7 cellular contexts compared by ENCODE assay signal in genomic region chr11:78563090-78563489, GRCh38. TPM values are rescaled to one million over a fixed set of nuclear protein-coding genes. Genes with fewer than 3 reads are reported as not detected.
DNase-seq lines count a peak whose midpoint lies in the region; ATAC-seq and TF ChIP-seq lines count a peak whose summit lies in the region.
"Not testable (repeated sequence)": the region's sequence is repeated elsewhere in the genome, so short reads cannot be mapped to it uniquely, and the experiment has no call there.

No MANE protein-coding gene starts in this region.

- not testable (repeated sequence) for H3K27me3 ChIP-seq in DND-41 (ENCODE audit: insufficient read depth, low read length, poor library complexity); PC-9 (ENCODE audit: insufficient read depth, low read depth); left lung; osteoblast (ENCODE audit: insufficient read depth, low read length); thoracic aorta (replicated peaks; ENCODE audit: insufficient read depth)

- intact Hi-C loops in PC-9 (cut with micrococcal nuclease; ENCODE audit: unreplicated experiment): loop anchor here (5.0 kb wide), 2 partner anchors 516 to 741 kb away; partner anchors contain the start of genes AAMDC and RSF1
- intact Hi-C loops in left lung (cut with DNase I): loop anchor here in 1 of 2 donors (10.0 kb wide), 2 partner anchors 148 to 338 kb away; partner anchors contain the start of gene GAB2

- H3K27ac Mint-ChIP-seq in chondrocyte (ENCODE audit: unreplicated experiment): peak overlapping the region; percentile 93

- ATAC-seq in DND-41 (ENCODE audit: insufficient read depth, low read depth); left lung; thoracic aorta (ENCODE audit: insufficient number of reproducible peaks, low FRiP score, low read depth): not testable (repeated sequence)

- H3K27ac ChIP-seq in DND-41 (ENCODE audit: low read length): peak overlapping the region; percentile 79
- peak overlapping the region; percentile 2; the same call in 1 of the 2 replicates for H3K27ac ChIP-seq in PC-9
- peak overlapping the region; percentile 88; the same call in 1 of the 2 replicates for H3K27ac ChIP-seq in VCaP
- peak overlapping the region; percentile 75 to 79 for H3K27ac ChIP-seq in left lung
- peak overlapping the region; percentile 89 for H3K27ac ChIP-seq in osteoblast (ENCODE audit: low read depth, low read length)
- H3K27ac ChIP-seq in thoracic aorta: peak overlapping the region; percentile 62 to 68

- H3K27me3 Mint-ChIP-seq in chondrocyte (ENCODE audit: low read depth): not testable (repeated sequence)

- H4K20me1 ChIP-seq in DND-41 (ENCODE audit: insufficient read depth, low read length); PC-9 (ENCODE audit: insufficient read depth); osteoblast (ENCODE audit: insufficient read depth, low read length): not testable (repeated sequence)

- H3K36me3 ChIP-seq in DND-41 (ENCODE audit: insufficient read depth, low read length) (peaks cover 66% of the 10 kb centered on the region), left lung (peaks cover 0 to 22% of the 10 kb centered on the region in 2 donors), osteoblast (ENCODE audit: insufficient read depth, low read length) (peaks cover 16% of the 10 kb centered on the region)
- H3K36me3 ChIP-seq in PC-9 (ENCODE audit: low read depth); thoracic aorta: not testable (repeated sequence)

- TF ChIP-seq CTCF in DND-41 (IDR thresholded peaks at IDR 0.05; ENCODE audit: borderline replicate concordance, extremely low read depth, low read length, poor library complexity, severe bottlenecking); PC-9 (conservative IDR thresholded peaks at IDR 0.05); VCaP (conservative IDR thresholded peaks at IDR 0.05); chondrocyte (IDR thresholded peaks at IDR 0.05); left lung (IDR thresholded peaks at IDR 0.05); osteoblast (IDR thresholded peaks at IDR 0.05; ENCODE audit: extremely low read depth, low read depth, low read length); thoracic aorta (IDR thresholded peaks at IDR 0.05): not testable (repeated sequence)

- not testable (repeated sequence) for DNase-seq in DND-41; PC-9; chondrocyte (ENCODE audit: low spot score); left lung; osteoblast (ENCODE audit: insufficient read length, low spot score, missing footprints); thoracic aorta (ENCODE audit: low spot score)

- H3F3A ChIP-seq in PC-9 (ENCODE audit: insufficient read depth, low read depth): not testable (repeated sequence)

- POLR2A ChIA-PET in PC-9 (lab: Charles Lee; ENCODE audit: unreplicated experiment): not testable (repeated sequence)

- not testable (repeated sequence) for H3K9me2 ChIP-seq in PC-9 (ENCODE audit: insufficient read depth)

- H3K9me3 ChIP-seq in DND-41 (ENCODE audit: insufficient read depth, low read length, severe bottlenecking); PC-9 (ENCODE audit: insufficient read depth, low read depth); left lung; osteoblast (ENCODE audit: low read depth, low read length); thoracic aorta: not testable (repeated sequence)

- H3K4me2 ChIP-seq in DND-41 (ENCODE audit: insufficient read depth, low read length) (0 out of 2 replicates have a peak overlapping the region, but pooled peaks have one; percentile 2), osteoblast (ENCODE audit: insufficient read depth, low read length) (peak overlapping the region; percentile 74)
- H3K4me2 ChIP-seq in PC-9: not testable (repeated sequence)

- H3K4me1 Mint-ChIP-seq in chondrocyte (ENCODE audit: low read depth): peaks cover 37% of the 10 kb centered on the region

- H2AFZ ChIP-seq in DND-41 (ENCODE audit: low read depth, low read length); PC-9; osteoblast (ENCODE audit: low read length): not testable (repeated sequence)

- H3K4me3 ChIP-seq in DND-41 (ENCODE audit: low read depth in 1 of 2, low read length in 2 of 2); PC-9; left lung; osteoblast (ENCODE audit: insufficient read depth, low read length); thoracic aorta: not testable (repeated sequence)

- not testable (repeated sequence) for BruUV-seq in PC-9 (replicated peaks; lab: Mats Ljungman, UMichigan)

- H3K79me2 ChIP-seq in DND-41 (ENCODE audit: insufficient read depth, low read length): peaks cover 65% of the 10 kb centered on the region
- H3K79me2 ChIP-seq in PC-9 (ENCODE audit: low read depth): peaks cover 12% of the 10 kb centered on the region; the same call in 1 of the 2 replicates
- not testable (repeated sequence) for H3K79me2 ChIP-seq in osteoblast (ENCODE audit: insufficient read depth, low read length)

- not testable (repeated sequence) for H3K36me3 Mint-ChIP-seq in chondrocyte (ENCODE audit: low read depth)

- not testable (repeated sequence) for H3K9ac ChIP-seq in DND-41 (ENCODE audit: low read depth, low read length)

- peak overlapping the region; percentile 42 for H3K4me3 Mint-ChIP-seq in chondrocyte (ENCODE audit: unreplicated experiment)

- not testable (repeated sequence) for H3K9me3 Mint-ChIP-seq in chondrocyte (ENCODE audit: low read depth)

- CTCF ChIA-PET in PC-9 (lab: Charles Lee): not testable (repeated sequence)

- H3K4me1 ChIP-seq in DND-41 (ENCODE audit: insufficient read depth, low read length): peaks cover 60% of the 10 kb centered on the region
- H3K4me1 ChIP-seq in PC-9 (replicated peaks; ENCODE audit: insufficient read depth): not testable (repeated sequence)
- peaks cover 21 to 40% of the 10 kb centered on the region in 2 donors for H3K4me1 ChIP-seq in left lung
- peaks cover 41% of the 10 kb centered on the region for H3K4me1 ChIP-seq in osteoblast (ENCODE audit: insufficient read depth, low read length)
- H3K4me1 ChIP-seq in thoracic aorta (ENCODE audit: control insufficient read depth in 1 of 2, low read depth in 2 of 2): peaks cover 18 to 36% of the 10 kb centered on the region in 2 donors

RNA-seq across cellular contexts. Expression of gene NARS2, which starts 11.6 kb away (rescaled TPM):
- 22.4 and 25.1 TPM in 2 replicates for total RNA-seq in PC-9 (2021)
- total RNA-seq in chondrocyte: 11.0 to 13.6 TPM (median 12.4 TPM) in 3 replicates
- total RNA-seq in left lung: 10 to 100 TPM; 14.9 to 17.4 TPM
- 12.7 and 19.5 TPM in 2 replicates for total RNA-seq in osteoblast
- 1 to 10 TPM; 5.6 to 9.2 TPM for total RNA-seq in thoracic aorta

Comparison
In these comparisons a context has a peak if more than half of its experiments do, and no peak if none do; other contexts are left out.
1. H3K27ac ChIP-seq: peak in every context shown above with its lines; median percentile 89 in osteoblast; 88 in VCaP; 79 in DND-41; 77 in left lung; 65 in thoracic aorta; 2 in PC-9.